ENCODE assay signal across 8 cellular contexts in genomic region chr17:21214777-21215541, GRCh38. TPM values are rescaled to one million over a fixed set of nuclear protein-coding genes. Genes with fewer than 3 reads are reported as not detected.
DNase-seq lines count a peak whose midpoint lies in the region; ATAC-seq and TF ChIP-seq lines count a peak whose summit lies in the region.

No MANE protein-coding gene starts in this region.

- no peaks in the 10 kb centered on the region for H3K9me3 Mint-ChIP-seq in activated naive CD8-positive, alpha-beta T cell treated with anti-CD3 and anti-CD28 coated beads, Interleukin-2, amount 50 U/mL, for 24 hours

- WGBS in smooth muscle cell (ENCODE audit: low lambda C conversion rate), result 10% methylated on average over 23 of the region's 23 CpGs

- H3F3A ChIP-seq in smooth muscle cell (ENCODE audit: low read depth), result no peaks in the 10 kb centered on the region

- H3K27ac ChIP-seq in smooth muscle cell (ENCODE audit: low read depth), result peak overlapping the region; percentile 88

- peaks cover 22% of the 10 kb centered on the region for H3K4me1 ChIP-seq in smooth muscle cell (ENCODE audit: low read depth)

- intact Hi-C loops in posterior vena cava (cut with DNase I), result loop anchor here in 1 of 2 donors (5.0 kb wide), 1 partner anchor 88 kb away; the partner anchor contains the start of gene DHRS7B

- peak; percentile 5 for ATAC-seq in GM18868 (IDR thresholded peaks at IDR 0.05; ENCODE audit: unreplicated experiment)
- peak; percentile 8 for ATAC-seq in HG03432 (IDR thresholded peaks at IDR 0.05; ENCODE audit: unreplicated experiment)
- peak; percentile 1 for ATAC-seq in activated naive CD8-positive, alpha-beta T cell treated with anti-CD3 and anti-CD28 coated beads, Interleukin-2, amount 50 U/mL, for 24 hours

- H3K4me2 ChIP-seq in smooth muscle cell, result peak overlapping the region; percentile 95

- CTCF ChIA-PET in AG04449 (lab: Yijun Ruan, JAX), result interaction anchor here (0.6 to 5.7 kb wide), 3 partner anchors 25 to 86 kb away, joined by 3 to 37 read pairs (median 4); no protein-coding TSS in a partner anchor

- peak overlapping the region; percentile 92 for H3K9ac ChIP-seq in smooth muscle cell (ENCODE audit: low read depth)

- peaks cover 18% of the 10 kb centered on the region for H3K36me3 Mint-ChIP-seq in activated naive CD8-positive, alpha-beta T cell treated with anti-CD3 and anti-CD28 coated beads, Interleukin-2, amount 50 U/mL, for 24 hours (ENCODE audit: low read depth)

- no peaks in the 10 kb centered on the region for H3K9me3 ChIP-seq in smooth muscle cell (replicated peaks; ENCODE audit: low read depth)

- peaks cover 62% of the 10 kb centered on the region for H3K4me1 Mint-ChIP-seq in activated naive CD8-positive, alpha-beta T cell treated with anti-CD3 and anti-CD28 coated beads, Interleukin-2, amount 50 U/mL, for 24 hours

- no peaks in the 10 kb centered on the region for H3K36me3 ChIP-seq in smooth muscle cell (ENCODE audit: low read depth)

- H3K27me3 Mint-ChIP-seq in activated naive CD8-positive, alpha-beta T cell treated with anti-CD3 and anti-CD28 coated beads, Interleukin-2, amount 50 U/mL, for 24 hours, result no peaks in the 10 kb centered on the region

- peak overlapping the region; percentile 82 for H2AFZ ChIP-seq in smooth muscle cell (ENCODE audit: low read depth)

- H4K20me1 ChIP-seq in smooth muscle cell (ENCODE audit: low read depth), result peaks cover 36% of the 10 kb centered on the region

- peak overlapping the region; percentile 93 for H3K4me3 Mint-ChIP-seq in activated naive CD8-positive, alpha-beta T cell treated with anti-CD3 and anti-CD28 coated beads, Interleukin-2, amount 50 U/mL, for 24 hours

- peaks cover 37% of the 10 kb centered on the region for H3K79me2 ChIP-seq in smooth muscle cell (ENCODE audit: low read depth)

- DNase-seq in AG04449 (ENCODE audit: low read depth, low spot score) (no peak), smooth muscle cell (lab: John Stamatoyannopoulos, UW; ENCODE audit: unreplicated experiment) (no peak), posterior vena cava (ENCODE audit: low spot score) (no peak), KG1 (lab: John Stamatoyannopoulos, UW) (no peak)
- DNase-seq in activated naive CD8-positive, alpha-beta T cell treated with anti-CD3 and anti-CD28 coated beads, Interleukin-2, amount 50 U/mL, for 24 hours, result peak; percentile 22

- no peaks in the 10 kb centered on the region for H3K27me3 ChIP-seq in smooth muscle cell (ENCODE audit: low read depth)

- H3K4me3 ChIP-seq in AG04449 (ENCODE audit: low read depth, low read length) (peak overlapping the region; percentile 72), iPS-11a (ENCODE audit: low read depth, low read length) (peak overlapping the region; percentile 93), smooth muscle cell (peak overlapping the region; percentile 91)

- TF ChIP-seq CTCF in AG04449 (IDR thresholded peaks at IDR 0.05; ENCODE audit: insufficient read depth, low read length, missing control alignments) (no peak), smooth muscle cell (IDR thresholded peaks at IDR 0.05; ENCODE audit: borderline replicate concordance, insufficient read depth, poor library complexity, severe bottlenecking) (no peak)

- POLR2A ChIA-PET in AG04449 (lab: Yijun Ruan, JAX), result no interaction called here

- peak overlapping the region; percentile 71 for H3K27ac Mint-ChIP-seq in activated naive CD8-positive, alpha-beta T cell treated with anti-CD3 and anti-CD28 coated beads, Interleukin-2, amount 50 U/mL, for 24 hours

RNA-seq across cellular contexts. Expression of gene TMEM11, which starts 1.0 kb away (rescaled TPM):
- 23.1 and 24.0 TPM in 2 replicates for total RNA-seq in smooth muscle cell
- polyA plus RNA-seq in smooth muscle cell, result 80.3 and 95.4 TPM in 2 replicates
- total RNA-seq in posterior vena cava, result 10 to 100 TPM; 18.5 to 18.7 TPM

RNA-seq across cellular contexts. Expression of gene NATD1, which starts 38.3 kb away (rescaled TPM):
- total RNA-seq in smooth muscle cell, result 2.2 and 3.4 TPM in 2 replicates
- polyA plus RNA-seq in smooth muscle cell, result 2.7 and 4.3 TPM in 2 replicates
- total RNA-seq in posterior vena cava, result 1 to 10 TPM; 7.8 to 8.8 TPM
